ENCODE assay signal across 1 cellular context in genomic region chr10:28811639-28812349, GRCh38.
TF ChIP-seq lines count a peak whose summit lies in the region.

No MANE protein-coding gene starts in this region.

TF ChIP-seq in K562, 482 proteins besides CTCF, POLR2A, EP300 and RAD21 (continued from another document):
- peak; percentile 79; the same call in 1 of the 2 replicates for TF ChIP-seq RNF219 (CRISPR knock-in tag; IDR thresholded peaks at IDR 0.05)
- TF ChIP-seq BRD4 (IDR thresholded peaks at IDR 0.05), result no peak
- TF ChIP-seq NR4A1 (CRISPR knock-in tag; IDR thresholded peaks at IDR 0.05), result peak; percentile 77; the same call in 1 of the 2 replicates
- peak; percentile 99 for TF ChIP-seq NR4A1 (tag; IDR thresholded peaks at IDR 0.05)
- TF ChIP-seq ZNF316 (IDR thresholded peaks at IDR 0.05), result no peak
- TF ChIP-seq SIN3B (IDR thresholded peaks at IDR 0.05; ENCODE audit: low read depth), result no peak
- peak; percentile 34; the same call in 1 of the 2 replicates for TF ChIP-seq ZBTB26 (CRISPR knock-in tag; IDR thresholded peaks at IDR 0.05)
- no peak for TF ChIP-seq EWSR1 (IDR thresholded peaks at IDR 0.05; ENCODE audit: borderline replicate concordance, low read depth, partially characterized antibody)
- no peak for TF ChIP-seq SETDB1 (IDR thresholded peaks at IDR 0.05; ENCODE audit: low read length)
- TF ChIP-seq ZNF780A (CRISPR knock-in tag; IDR thresholded peaks at IDR 0.05), result 0 out of 2 replicates have a peak, but pooled peaks have one; percentile 50
- 0 out of 2 replicates have a peak, but pooled peaks have one; percentile 61 for TF ChIP-seq ZNF23 (CRISPR knock-in tag; IDR thresholded peaks at IDR 0.05)
- peak; percentile 98 for TF ChIP-seq ZNF395 (CRISPR knock-in tag; IDR thresholded peaks at IDR 0.05)
- TF ChIP-seq MTF1 (CRISPR knock-in tag; IDR thresholded peaks at IDR 0.05; ENCODE audit: borderline replicate concordance), result peak; percentile 82
- peak; percentile 88 for TF ChIP-seq NFXL1 (CRISPR knock-in tag; IDR thresholded peaks at IDR 0.05)
- TF ChIP-seq SMAD4 (CRISPR knock-in tag; conservative IDR thresholded peaks at IDR 0.05), result peak; percentile 96
- peak; percentile 80 for TF ChIP-seq PHTF2 (CRISPR knock-in tag; IDR thresholded peaks at IDR 0.05)
- TF ChIP-seq RBM25 (IDR thresholded peaks at IDR 0.05; ENCODE audit: low read depth, low read length, severe bottlenecking), result no peak
- TF ChIP-seq HBP1 (CRISPR knock-in tag; IDR thresholded peaks at IDR 0.05), result peak; percentile 74; the same call in 1 of the 2 replicates
- peak; percentile 59; the same call in 1 of the 2 replicates for TF ChIP-seq ZBTB2 (IDR thresholded peaks at IDR 0.05)
- TF ChIP-seq ID3 (CRISPR knock-in tag; IDR thresholded peaks at IDR 0.05), result peak; percentile 82
- peak; percentile 99 for TF ChIP-seq ID3 (tag; IDR thresholded peaks at IDR 0.05)
